In the genomic region with DNA sequence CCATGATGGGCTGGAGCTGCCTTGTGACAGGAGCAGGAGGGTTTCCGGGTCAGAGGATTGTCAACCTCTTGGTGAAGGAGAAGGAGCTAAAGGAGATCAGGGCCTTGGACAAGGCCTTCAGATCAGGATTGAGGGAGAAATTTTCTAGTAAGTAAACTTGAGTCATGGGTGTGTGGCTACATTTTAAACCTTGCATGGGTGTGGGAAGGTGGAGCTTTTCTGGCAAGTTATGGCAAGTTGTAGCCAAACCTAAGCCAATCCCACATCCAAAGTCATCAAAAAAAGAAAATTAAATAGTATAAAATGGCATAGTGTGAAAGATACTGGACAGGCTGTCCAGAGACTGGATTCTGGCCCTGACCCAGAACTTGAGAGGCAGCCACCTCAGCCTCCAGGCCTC, we compare ENCODE assay signal across 1 cellular context.
TF ChIP-seq lines count a peak whose summit lies in the region.

No MANE protein-coding gene starts in this region.

TF ChIP-seq in HepG2, 621 proteins besides CTCF, POLR2A, EP300 and RAD21:
- TF ChIP-seq ZNF367 (CRISPR knock-in tag; IDR thresholded peaks at IDR 0.05; ENCODE audit: borderline replicate concordance), result no peak
- 0 out of 2 replicates have a peak, but pooled peaks have one; percentile 9 for TF ChIP-seq EHMT2 (IDR thresholded peaks at IDR 0.05; ENCODE audit: borderline replicate concordance, low read depth, low read length)
